Comparison of ENCODE assay signal across 8 cellular contexts in the genomic region with DNA sequence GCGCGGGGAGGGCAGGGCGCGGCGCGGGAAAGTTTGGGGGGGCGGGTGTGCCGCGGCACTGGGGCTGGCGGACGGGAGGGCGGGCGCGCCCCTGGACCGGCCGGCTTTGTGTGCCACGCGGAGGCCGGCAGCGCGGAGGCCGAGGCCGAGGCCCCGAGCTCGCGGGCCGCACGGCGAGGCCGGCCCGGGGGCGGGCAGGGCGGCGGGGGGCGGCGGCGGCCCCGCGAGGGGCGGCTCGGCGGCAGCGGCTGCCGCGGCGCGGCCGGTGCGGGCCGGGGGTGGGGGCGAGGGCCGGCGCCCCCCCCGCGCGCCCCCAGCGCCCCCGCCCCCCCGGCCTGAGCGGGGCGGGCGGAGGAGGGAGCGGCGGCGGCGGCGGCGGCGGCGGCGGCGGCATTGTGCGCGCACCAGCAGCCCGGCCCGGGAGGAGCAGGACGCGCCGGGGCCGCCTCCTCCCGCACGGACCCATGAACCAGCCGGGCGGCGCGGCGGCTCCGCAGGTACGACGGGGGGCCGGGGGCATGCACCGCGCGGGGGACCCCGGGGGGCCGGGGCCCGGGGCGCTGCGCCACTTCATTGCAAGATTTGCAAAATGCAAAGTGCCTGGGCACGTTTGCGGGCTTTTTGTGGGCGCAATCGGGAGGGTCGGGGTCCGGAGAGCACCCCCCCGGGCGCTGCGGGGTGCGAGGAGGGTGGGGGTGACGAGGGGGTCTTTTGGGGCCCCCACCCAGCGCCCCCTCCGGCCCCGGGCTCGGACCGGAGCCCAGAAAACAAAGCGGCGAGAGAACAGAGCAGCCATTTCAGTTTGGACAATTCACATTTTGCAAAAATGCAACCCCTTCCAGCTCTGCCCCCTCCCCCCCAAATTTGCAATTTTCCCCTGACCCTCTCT. TPM values are rescaled to one million over a fixed set of nuclear protein-coding genes. Genes with fewer than 3 reads are reported as not detected.
DNase-seq lines count a peak whose midpoint lies in the region; ATAC-seq and TF ChIP-seq lines count a peak whose summit lies in the region.

A gene with protein sequence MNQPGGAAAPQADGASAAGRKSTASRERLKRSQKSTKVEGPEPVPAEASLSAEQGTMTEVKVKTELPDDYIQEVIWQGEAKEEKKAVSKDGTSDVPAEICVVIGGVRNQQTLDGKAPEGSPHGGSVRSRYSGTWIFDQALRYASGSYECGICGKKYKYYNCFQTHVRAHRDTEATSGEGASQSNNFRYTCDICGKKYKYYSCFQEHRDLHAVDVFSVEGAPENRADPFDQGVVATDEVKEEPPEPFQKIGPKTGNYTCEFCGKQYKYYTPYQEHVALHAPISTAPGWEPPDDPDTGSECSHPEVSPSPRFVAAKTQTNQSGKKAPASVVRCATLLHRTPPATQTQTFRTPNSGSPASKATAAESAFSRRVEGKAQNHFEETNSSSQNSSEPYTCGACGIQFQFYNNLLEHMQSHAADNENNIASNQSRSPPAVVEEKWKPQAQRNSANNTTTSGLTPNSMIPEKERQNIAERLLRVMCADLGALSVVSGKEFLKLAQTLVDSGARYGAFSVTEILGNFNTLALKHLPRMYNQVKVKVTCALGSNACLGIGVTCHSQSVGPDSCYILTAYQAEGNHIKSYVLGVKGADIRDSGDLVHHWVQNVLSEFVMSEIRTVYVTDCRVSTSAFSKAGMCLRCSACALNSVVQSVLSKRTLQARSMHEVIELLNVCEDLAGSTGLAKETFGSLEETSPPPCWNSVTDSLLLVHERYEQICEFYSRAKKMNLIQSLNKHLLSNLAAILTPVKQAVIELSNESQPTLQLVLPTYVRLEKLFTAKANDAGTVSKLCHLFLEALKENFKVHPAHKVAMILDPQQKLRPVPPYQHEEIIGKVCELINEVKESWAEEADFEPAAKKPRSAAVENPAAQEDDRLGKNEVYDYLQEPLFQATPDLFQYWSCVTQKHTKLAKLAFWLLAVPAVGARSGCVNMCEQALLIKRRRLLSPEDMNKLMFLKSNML (plus strand): TSS at position 393 of the 889 bp plus-strand sequence. CDS start 72 bp downstream, at position 465.

- H3K36me3 Mint-ChIP-seq in activated T-helper 1 cell treated with anti-CD3 and anti-CD28 coated beads, Interleukin-12 subunit alpha, Interleukin-12 subunit beta, Interleukin-2, Interleukin-4 antibody, amounts not matched to agents 30 ng/mL and 10 ng/mL and 1 ng/mL, durations not matched to agents 14 hours and 24 hours and 36 hours (ENCODE audit: low read depth) = no peaks in the 10 kb centered on the region
- no peaks in the 10 kb centered on the region for H3K36me3 Mint-ChIP-seq in neural crest cell (ENCODE audit: low read depth)

- H3K4me3 Mint-ChIP-seq in activated T-helper 1 cell treated with anti-CD3 and anti-CD28 coated beads, Interleukin-12 subunit alpha, Interleukin-12 subunit beta, Interleukin-2, Interleukin-4 antibody, amounts not matched to agents 30 ng/mL and 10 ng/mL and 1 ng/mL, durations not matched to agents 14 hours and 24 hours and 36 hours = peak within 1 kb of the TSS; percentile 92
- H3K4me3 Mint-ChIP-seq in neural crest cell = peak within 1 kb of the TSS; percentile 99

- H3K4me3 ChIP-seq in Karpas-422 (ENCODE audit: low read length) = peak within 1 kb of the TSS; percentile 68

- H4K20me1 ChIP-seq in Karpas-422 (ENCODE audit: insufficient read depth, low read depth, low read length) = no peaks in the 10 kb centered on the region

- ATAC-seq in GM18873 (IDR thresholded peaks at IDR 0.05; ENCODE audit: low FRiP score, unreplicated experiment) = no peak

- peaks cover 42% of the 10 kb centered on the region for H3K27me3 Mint-ChIP-seq in activated T-helper 1 cell treated with anti-CD3 and anti-CD28 coated beads, Interleukin-12 subunit alpha, Interleukin-12 subunit beta, Interleukin-2, Interleukin-4 antibody, amounts not matched to agents 30 ng/mL and 10 ng/mL and 1 ng/mL, durations not matched to agents 14 hours and 24 hours and 36 hours (ENCODE audit: insufficient read depth)
- H3K27me3 Mint-ChIP-seq in neural crest cell (ENCODE audit: low read depth) = peaks cover 3% of the 10 kb centered on the region

- peak within 1 kb of the TSS; percentile 73 for H3K4me2 ChIP-seq in Karpas-422 (ENCODE audit: low read depth, low read length, poor library complexity, severe bottlenecking)

- H3K36me3 ChIP-seq in Karpas-422 (ENCODE audit: insufficient read depth, low read length) = no peaks in the 10 kb centered on the region

- peak within 1 kb of the TSS; percentile 59 for H3K9ac ChIP-seq in Karpas-422 (ENCODE audit: low read length)

- H3K27ac Mint-ChIP-seq in activated T-helper 1 cell treated with anti-CD3 and anti-CD28 coated beads, Interleukin-12 subunit alpha, Interleukin-12 subunit beta, Interleukin-2, Interleukin-4 antibody, amounts not matched to agents 30 ng/mL and 10 ng/mL and 1 ng/mL, durations not matched to agents 14 hours and 24 hours and 36 hours = peak within 1 kb of the TSS; percentile 20
- peak within 1 kb of the TSS; percentile 98 for H3K27ac Mint-ChIP-seq in neural crest cell (ENCODE audit: unreplicated experiment)

- H3K27ac ChIP-seq in Karpas-422 (ENCODE audit: low read length) = no peak within 1 kb of the TSS

- H3K4me1 Mint-ChIP-seq in activated T-helper 1 cell treated with anti-CD3 and anti-CD28 coated beads, Interleukin-12 subunit alpha, Interleukin-12 subunit beta, Interleukin-2, Interleukin-4 antibody, amounts not matched to agents 30 ng/mL and 10 ng/mL and 1 ng/mL, durations not matched to agents 14 hours and 24 hours and 36 hours (ENCODE audit: low read depth) = no peaks in the 10 kb centered on the region
- H3K4me1 Mint-ChIP-seq in neural crest cell = peaks cover 38% of the 10 kb centered on the region

- no peaks in the 10 kb centered on the region for H3K27me3 ChIP-seq in Karpas-422 (ENCODE audit: low read length)

- peaks cover 4% of the 10 kb centered on the region; the same call in 1 of the 2 replicates for H3K4me1 ChIP-seq in Karpas-422 (ENCODE audit: low read length)

- no peaks in the 10 kb centered on the region for H3K9me2 ChIP-seq in Karpas-422 (replicated peaks; ENCODE audit: insufficient read depth, low read length)

- H2AFZ ChIP-seq in Karpas-422 (ENCODE audit: low read length) = peak within 1 kb of the TSS; percentile 88

- intact Hi-C loops in activated T-helper 1 cell treated with anti-CD3 and anti-CD28 coated beads, Interleukin-12 subunit alpha, Interleukin-12 subunit beta, Interleukin-2, Interleukin-4 antibody, amounts not matched to agents 30 ng/mL and 10 ng/mL and 1 ng/mL, durations not matched to agents 14 hours and 24 hours and 36 hours (cut with micrococcal nuclease) = loop anchor here (1.0 to 5.0 kb wide), 2 partner anchors 69 to 194 kb away; no protein-coding TSS in a partner anchor

- no peaks in the 10 kb centered on the region for H3K79me2 ChIP-seq in Karpas-422 (ENCODE audit: low read length)

- no peak for TF ChIP-seq CTCF in neural crest cell (conservative IDR thresholded peaks at IDR 0.05)

- no peaks in the 10 kb centered on the region for H3K9me3 Mint-ChIP-seq in activated T-helper 1 cell treated with anti-CD3 and anti-CD28 coated beads, Interleukin-12 subunit alpha, Interleukin-12 subunit beta, Interleukin-2, Interleukin-4 antibody, amounts not matched to agents 30 ng/mL and 10 ng/mL and 1 ng/mL, durations not matched to agents 14 hours and 24 hours and 36 hours
- H3K9me3 Mint-ChIP-seq in neural crest cell = no peaks in the 10 kb centered on the region

- peak; percentile 10 for DNase-seq in stimulated activated CD4-positive, alpha-beta T cell treated with anti-CD3 and anti-CD28 coated beads, Interleukin-12 subunit alpha, Interleukin-12 subunit beta, amount 100 ng/mL, for 4 hours
- no peak for DNase-seq in stimulated activated CD4-positive, alpha-beta T cell treated with anti-CD3 and anti-CD28 coated beads, Interleukin-4, amount 100 ng/mL, for 24 hours
- DNase-seq in Karpas-422 (no peak), germinal center (ENCODE audit: low spot score) (peak; percentile 54), neural crest cell (ENCODE audit: low read depth, low spot score) (peak; percentile 37), KG1 (lab: John Stamatoyannopoulos, UW) (no peak)
- DNase-seq in activated T-helper 1 cell treated with anti-CD3 and anti-CD28 coated beads, Interleukin-12 subunit alpha, Interleukin-12 subunit beta, Interleukin-2, Interleukin-4 antibody, amounts not matched to agents 30 ng/mL and 10 ng/mL and 1 ng/mL, durations not matched to agents 14 hours and 24 hours and 36 hours (ENCODE audit: low spot score) = no peak

- H3K9me3 ChIP-seq in Karpas-422 (ENCODE audit: low read length) = no peaks in the 10 kb centered on the region

RNA-seq across cellular contexts. Expression of the gene that starts here (rescaled TPM):
- not detected in 2 replicates for total RNA-seq in Karpas-422 (2014; rRNA removed; shearing (Covaris generic); ENCODE audit: low replicate concordance)
- total RNA-seq in activated T-helper 1 cell treated with anti-CD3 and anti-CD28 coated beads, Interleukin-12 subunit alpha, Interleukin-12 subunit beta, Interleukin-2, Interleukin-4 antibody, amounts not matched to agents 30 ng/mL and 10 ng/mL and 1 ng/mL, durations not matched to agents 14 hours and 24 hours and 36 hours = 0.07 and 0.16 TPM in 2 replicates
- total RNA-seq in neural crest cell = 60.8 and 64.2 TPM in 2 replicates

Comparison
In these comparisons a context has a peak if more than half of its experiments do, and no peak if none do; other contexts are left out.
1. RNA of the gene that starts here (total RNA-seq): 60.8 to 64.2 TPM in neural crest cell; 0.07 to 0.16 TPM in activated T-helper 1 cell treated with anti-CD3 and anti-CD28 coated beads, Interleukin-12 subunit alpha, Interleukin-12 subunit beta, Interleukin-2, Interleukin-4 antibody, amounts not matched to agents 30 ng/mL and 10 ng/mL and 1 ng/mL, durations not matched to agents 14 hours and 24 hours and 36 hours and not detected in Karpas-422; every median in the first group is over 10 times any median in the second.
2. DNase-seq: peak in stimulated activated CD4-positive, alpha-beta T cell treated with anti-CD3 and anti-CD28 coated beads, Interleukin-12 subunit alpha, Interleukin-12 subunit beta, amount 100 ng/mL, for 4 hours (single experiment), germinal center (single experiment) and neural crest cell (single experiment); none in stimulated activated CD4-positive, alpha-beta T cell treated with anti-CD3 and anti-CD28 coated beads, Interleukin-4, amount 100 ng/mL, for 24 hours (single experiment), Karpas-422 (single experiment), activated T-helper 1 cell treated with anti-CD3 and anti-CD28 coated beads, Interleukin-12 subunit alpha, Interleukin-12 subunit beta, Interleukin-2, Interleukin-4 antibody, amounts not matched to agents 30 ng/mL and 10 ng/mL and 1 ng/mL, durations not matched to agents 14 hours and 24 hours and 36 hours (single experiment) and KG1 (single experiment).